ENCODE assay signal across 10 cellular contexts in genomic region chr6:2877960-2878359, GRCh38. TPM values are rescaled to one million over a fixed set of nuclear protein-coding genes. Genes with fewer than 3 reads are reported as not detected.
DNase-seq lines count a peak whose midpoint lies in the region; TF ChIP-seq lines count a peak whose summit lies in the region.
"Had no signal": no experiment of that assay in that cellular context is flagged by ENCODE, and none has a peak within 500 bp of the region (broad histone marks: within the 10 kb centered on the region; RNA-seq: fewer than 3 reads in every experiment).

No MANE protein-coding gene starts in this region.

- no peaks in the 10 kb centered on the region for H3K9me3 ChIP-seq in CD8-positive, alpha-beta memory T cell (ENCODE audit: low read length)
- no peaks in the 10 kb centered on the region for H3K9me3 ChIP-seq in OCI-LY7 (ENCODE audit: low read length)
- H3K9me3 ChIP-seq in effector memory CD4-positive, alpha-beta T cell (ENCODE audit: control insufficient read depth, low read length) = no peaks in the 10 kb centered on the region
- H3K9me3 ChIP-seq: left lung had no signal

- CTCF ChIA-PET in CD8-positive, alpha-beta memory T cell (lab: Charles Lee) = interaction anchor here (0.9 to 3.7 kb wide), 8 partner anchors 10 to 112 kb away, joined by 3 to 12 read pairs (median 6); partner anchors contain the start of gene SERPINB9
- CTCF ChIA-PET in OCI-LY7 (lab: Charles Lee; ENCODE audit: unreplicated experiment) = interaction anchor here (0.5 to 2.7 kb wide), 4 partner anchors 8 to 1995 kb away, joined by 3 to 9 read pairs (median 5); no protein-coding TSS in a partner anchor

- H3K9me3 Mint-ChIP-seq in CD8-positive, alpha-beta memory T cell = no peaks in the 10 kb centered on the region
- peaks cover 8% of the 10 kb centered on the region for H3K9me3 Mint-ChIP-seq in neural crest cell

- peak in 2 of 5 donors; percentile 38 to 65 for DNase-seq in CD8-positive, alpha-beta memory T cell
- DNase-seq in OCI-LY7 (ENCODE audit: low spot score) = no peak
- DNase-seq in effector memory CD4-positive, alpha-beta T cell = peak in 1 of 3 donors; percentile 46
- no peak for DNase-seq in neural crest cell (ENCODE audit: low read depth, low spot score)
- no peak for DNase-seq in NCI-H345 treated with DMSO at 0.1 percent for 48 hours (lab: John Stamatoyannopoulos, UW; ENCODE audit: unreplicated experiment)
- no peak for DNase-seq in iPS-NIHi11 (ENCODE audit: low spot score)
- no peak for DNase-seq in posterior cingulate gyrus
- no peak for DNase-seq in GM13976 (ENCODE audit: low spot score)
- DNase-seq: left lung, NCI-H2107 had no signal

- H3K27me3 Mint-ChIP-seq in CD8-positive, alpha-beta memory T cell = no peaks in the 10 kb centered on the region
- peaks cover 37% of the 10 kb centered on the region for H3K27me3 Mint-ChIP-seq in neural crest cell (ENCODE audit: low read depth)

- no peaks in the 10 kb centered on the region for H3K36me3 ChIP-seq in CD8-positive, alpha-beta memory T cell (ENCODE audit: insufficient read depth, low read length)
- peaks cover 14% of the 10 kb centered on the region for H3K36me3 ChIP-seq in OCI-LY7 (ENCODE audit: insufficient read depth, low read length)
- H3K36me3 ChIP-seq in effector memory CD4-positive, alpha-beta T cell (ENCODE audit: control insufficient read depth, insufficient read depth, low read length) = no peaks in the 10 kb centered on the region
- H3K36me3 ChIP-seq: left lung had no signal

- no peaks in the 10 kb centered on the region for H3K9me2 ChIP-seq in OCI-LY7 (ENCODE audit: insufficient read depth, low read length)

- H3K4me1 Mint-ChIP-seq in CD8-positive, alpha-beta memory T cell = peaks cover 72 to 87% (median 86%) of the 10 kb centered on the region in 3 donors
- H3K4me1 Mint-ChIP-seq in neural crest cell = peaks cover 21% of the 10 kb centered on the region

- H3K4me3 Mint-ChIP-seq in CD8-positive, alpha-beta memory T cell = peak overlapping the region; percentile 65 to 89 (median 75)
- H3K4me3 Mint-ChIP-seq in neural crest cell = peak overlapping the region; percentile 39

- POLR2A ChIA-PET in CD8-positive, alpha-beta memory T cell (lab: Charles Lee) = interaction anchor here (0.5 to 4.4 kb wide), 8 partner anchors 10 to 37 kb away, joined by 3 to 37 read pairs (median 4); partner anchors contain the start of gene SERPINB9
- POLR2A ChIA-PET in OCI-LY7 (lab: Charles Lee) = interaction anchor here (0.8 to 5.6 kb wide), 11 partner anchors 9 to 112 kb away, joined by 3 to 50 read pairs (median 8); no protein-coding TSS in a partner anchor

- peaks cover 68% of the 10 kb centered on the region for H3K4me1 ChIP-seq in CD8-positive, alpha-beta memory T cell (ENCODE audit: insufficient read depth, low read length)
- peaks cover 88% of the 10 kb centered on the region for H3K4me1 ChIP-seq in OCI-LY7 (ENCODE audit: insufficient read depth, low read length, poor library complexity, severe bottlenecking)
- H3K4me1 ChIP-seq in effector memory CD4-positive, alpha-beta T cell (ENCODE audit: control insufficient read depth, insufficient read depth, low read length, poor library complexity, severe bottlenecking) = peaks cover 45% of the 10 kb centered on the region

- peak overlapping the region; percentile 84 for H3K4me2 ChIP-seq in OCI-LY7 (ENCODE audit: low read length)

- no peaks in the 10 kb centered on the region; the same call in 1 of the 2 replicates for H4K20me1 ChIP-seq in OCI-LY7 (ENCODE audit: insufficient read depth, low read length)

- TF ChIP-seq CTCF in OCI-LY7 (conservative IDR thresholded peaks at IDR 0.05; ENCODE audit: low read length) (no peak), neural crest cell (conservative IDR thresholded peaks at IDR 0.05) (no peak), GM13976 (IDR thresholded peaks at IDR 0.05; ENCODE audit: borderline replicate concordance, control extremely low read depth, extremely low read depth, insufficient read depth, missing control alignments) (no peak)

- H3K4me3 ChIP-seq in CD8-positive, alpha-beta memory T cell (ENCODE audit: low read length) = peak overlapping the region; percentile 4
- peak overlapping the region; percentile 67 for H3K4me3 ChIP-seq in OCI-LY7 (ENCODE audit: low read depth, low read length, poor library complexity, severe bottlenecking)
- H3K4me3 ChIP-seq in effector memory CD4-positive, alpha-beta T cell (ENCODE audit: insufficient read depth, low read depth, low read length, poor library complexity, severe bottlenecking) = no peak overlapping the region
- H3K4me3 ChIP-seq: left lung had no signal

- intact Hi-C loops in OCI-LY7 (cut with micrococcal nuclease; ENCODE audit: unreplicated experiment) = no loop called here
- intact Hi-C loops in posterior cingulate gyrus (cut with DNase I) = no loop called here

- H3K36me3 Mint-ChIP-seq in CD8-positive, alpha-beta memory T cell = peaks cover 0 to 2% (median 2%) of the 10 kb centered on the region in 3 donors
- peaks cover 2% of the 10 kb centered on the region for H3K36me3 Mint-ChIP-seq in neural crest cell (ENCODE audit: low read depth)

- in situ Hi-C loops in GM13976 (cut with MboI; ENCODE audit: low sequenced_read_pairs, unreplicated experiment) = no loop called here

- H3K27me3 ChIP-seq in CD8-positive, alpha-beta memory T cell (ENCODE audit: insufficient read depth, low read length, poor library complexity, severe bottlenecking) = no peaks in the 10 kb centered on the region
- no peaks in the 10 kb centered on the region for H3K27me3 ChIP-seq in effector memory CD4-positive, alpha-beta T cell (replicated peaks; ENCODE audit: control insufficient read depth, insufficient read depth, low read length, poor library complexity, severe bottlenecking)
- H3K27me3 ChIP-seq: left lung had no signal

- H3K79me2 ChIP-seq in OCI-LY7 (ENCODE audit: insufficient read depth, low read depth, low read length) = peaks cover 92% of the 10 kb centered on the region

- H3K27ac ChIP-seq in CD8-positive, alpha-beta memory T cell (ENCODE audit: low read depth, low read length) = no peak overlapping the region
- H3K27ac ChIP-seq in OCI-LY7 (ENCODE audit: low read depth, low read length, poor library complexity, severe bottlenecking) = peak overlapping the region; percentile 79
- H3K27ac ChIP-seq in effector memory CD4-positive, alpha-beta T cell (ENCODE audit: insufficient read depth, low read length, poor library complexity, severe bottlenecking) = peak overlapping the region; percentile 74

- no TSS peak for BruUV-seq in OCI-LY7 (replicated peaks; lab: Mats Ljungman, UMichigan)

- H3K27ac Mint-ChIP-seq in CD8-positive, alpha-beta memory T cell = peak overlapping the region; percentile 88 to 98 (median 90)
- no peak overlapping the region for H3K27ac Mint-ChIP-seq in neural crest cell (ENCODE audit: unreplicated experiment)

- H2AFZ ChIP-seq in OCI-LY7 (ENCODE audit: low read length) = no peak overlapping the region

RNA-seq across cellular contexts. Expression of gene SERPINB9, which starts 25.1 kb away (rescaled TPM):
- 10 to 100 TPM; 63.5 to 65.1 TPM for total RNA-seq in CD8-positive, alpha-beta memory T cell
- 42.3 TPM for polyA plus RNA-seq in CD8-positive, alpha-beta memory T cell
- total RNA-seq in OCI-LY7 (2014; rRNA removed; shearing (Covaris generic)) = 74.7 and 78.4 TPM in 2 replicates
- total RNA-seq in OCI-LY7 (2022) (166 and 167 TPM in 2 replicates), neural crest cell (9.2 and 9.4 TPM in 2 replicates)

RNA-seq across cellular contexts. Expression of gene SERPINB1, which starts 36.3 kb away (rescaled TPM):
- 10 to 100 TPM; 40.4 to 42.4 TPM for total RNA-seq in CD8-positive, alpha-beta memory T cell
- 103 TPM for polyA plus RNA-seq in CD8-positive, alpha-beta memory T cell
- total RNA-seq in OCI-LY7 (2014; rRNA removed; shearing (Covaris generic)) = 1.2 and 1.3 TPM in 2 replicates
- total RNA-seq in OCI-LY7 (2022) = 3.5 and 5.0 TPM in 2 replicates
- 7.2 and 8.2 TPM in 2 replicates for total RNA-seq in neural crest cell
